In genomic region chr9:115694014-115694413, GRCh38 we compare ENCODE assay signal across 8 cellular contexts.
DNase-seq lines count a peak whose midpoint lies in the region; ATAC-seq and TF ChIP-seq lines count a peak whose summit lies in the region.

No MANE protein-coding gene starts in this region.

- H3K27ac ChIP-seq in hepatocyte (no peak overlapping the region), upper lobe of right lung (no peak overlapping the region)
- H3K27ac ChIP-seq in effector memory CD4-positive, alpha-beta T cell (ENCODE audit: insufficient read depth, low read length, poor library complexity, severe bottlenecking), result no peak overlapping the region

- H3K4me1 ChIP-seq in hepatocyte (ENCODE audit: insufficient read depth) (peaks cover 4% of the 10 kb centered on the region), upper lobe of right lung (no peaks in the 10 kb centered on the region)
- no peaks in the 10 kb centered on the region for H3K4me1 ChIP-seq in effector memory CD4-positive, alpha-beta T cell (ENCODE audit: control insufficient read depth, insufficient read depth, low read length, poor library complexity, severe bottlenecking)

- ATAC-seq in Right ventricle myocardium inferior (peak; percentile 74), upper lobe of right lung (peak; percentile 57), HG03439 (IDR thresholded peaks at IDR 0.05; ENCODE audit: unreplicated experiment) (no peak)

- WGBS in hepatocyte (ENCODE audit: low lambda C conversion rate, missing lambda C conversion rate), result 33% methylated on average over 2 of the region's 2 CpGs

- H3K9me2 ChIP-seq in hepatocyte (replicated peaks; ENCODE audit: insufficient read depth), result no peaks in the 10 kb centered on the region

- H3K36me3 ChIP-seq in hepatocyte (replicated peaks; ENCODE audit: insufficient read depth, low read depth) (no peaks in the 10 kb centered on the region), upper lobe of right lung (no peaks in the 10 kb centered on the region)
- H3K36me3 ChIP-seq in effector memory CD4-positive, alpha-beta T cell (ENCODE audit: control insufficient read depth, insufficient read depth, low read length), result no peaks in the 10 kb centered on the region

- TF ChIP-seq CTCF in WI38 (IDR thresholded peaks at IDR 0.05; ENCODE audit: low read depth, low read length) (peak; percentile 19; the same call in 1 of the 2 replicates), hepatocyte (IDR thresholded peaks at IDR 0.05; ENCODE audit: poor library complexity) (peak; percentile 42), upper lobe of right lung (IDR thresholded peaks at IDR 0.05) (peak; percentile 19)

- no peaks in the 10 kb centered on the region for H4K20me1 ChIP-seq in hepatocyte (ENCODE audit: insufficient read depth, poor library complexity, severe bottlenecking)

- DNase-seq in Right ventricle myocardium inferior (ENCODE audit: missing footprints) (no peak), cardiac septum (ENCODE audit: low spot score) (no peak), hepatocyte (ENCODE audit: low spot score) (peak; percentile 64), upper lobe of right lung (no peak), mucosa of gallbladder (ENCODE audit: low spot score) (no peak)
- no peak for DNase-seq in effector memory CD4-positive, alpha-beta T cell

- H3K4me2 ChIP-seq in hepatocyte, result no peak overlapping the region

- H3K4me3 ChIP-seq in WI38 (ENCODE audit: low read depth, low read length) (no peak overlapping the region), hepatocyte (no peak overlapping the region), upper lobe of right lung (no peak overlapping the region)
- H3K4me3 ChIP-seq in effector memory CD4-positive, alpha-beta T cell (ENCODE audit: insufficient read depth, low read depth, low read length, poor library complexity, severe bottlenecking), result no peak overlapping the region

- no peaks in the 10 kb centered on the region for H3K27me3 ChIP-seq in hepatocyte
- no peaks in the 10 kb centered on the region for H3K27me3 ChIP-seq in upper lobe of right lung
- H3K27me3 ChIP-seq in effector memory CD4-positive, alpha-beta T cell (replicated peaks; ENCODE audit: control insufficient read depth, insufficient read depth, low read length, poor library complexity, severe bottlenecking), result no peaks in the 10 kb centered on the region

- H3K9me3 ChIP-seq in hepatocyte (ENCODE audit: low read depth) (no peaks in the 10 kb centered on the region), upper lobe of right lung (no peaks in the 10 kb centered on the region)
- no peaks in the 10 kb centered on the region for H3K9me3 ChIP-seq in effector memory CD4-positive, alpha-beta T cell (ENCODE audit: control insufficient read depth, low read length)

- intact Hi-C loops in Right ventricle myocardium inferior (cut with DNase I) (no loop called here), cardiac septum (cut with DNase I) (loop anchor here (10.0 kb wide), 1 partner anchor 99 kb away; no protein-coding TSS in a partner anchor), upper lobe of right lung (cut with DNase I) (no loop called here)

- no peaks in the 10 kb centered on the region for H3K79me2 ChIP-seq in hepatocyte

- no peak overlapping the region for H2AFZ ChIP-seq in hepatocyte
